8 cellular contexts compared by ENCODE assay signal in genomic region chr12:6199531-6200265, GRCh38. TPM values are rescaled to one million over a fixed set of nuclear protein-coding genes. Genes with fewer than 3 reads are reported as not detected.
DNase-seq lines count a peak whose midpoint lies in the region; ATAC-seq, FAIRE-seq and TF ChIP-seq lines count a peak whose summit lies in the region.

No MANE protein-coding gene starts in this region.

- H3K36me3 ChIP-seq in keratinocyte (ENCODE audit: control insufficient read depth in 2 of 2, extremely low read depth in 1 of 2, insufficient read depth in 2 of 2, low read length in 2 of 2) (peaks cover 4 to 27% of the 10 kb centered on the region in 2 experiments), subcutaneous abdominal adipose tissue (ENCODE audit: control insufficient read depth in 5 of 5, insufficient read depth in 5 of 5, low read length in 5 of 5) (no peaks in the 10 kb centered on the region)

- in situ Hi-C loops in astrocyte of the cerebellum (cut with HindIII; ENCODE audit: low sequenced_read_pairs) = loop anchor here (5.0 kb wide), 1 partner anchor 43 kb away; no protein-coding TSS in a partner anchor

- no peaks in the 10 kb centered on the region for H3K36me3 Mint-ChIP-seq in stimulated activated naive CD8-positive, alpha-beta T cell treated with anti-CD3 and anti-CD28 coated beads, Interleukin-15, Interleukin-2, amounts not matched to agents 100 ng/mL and 50 ng/mL, for 24 hours (ENCODE audit: low read depth)

- H3K4me1 ChIP-seq in keratinocyte (ENCODE audit: control insufficient read depth, extremely low read depth, insufficient read depth, low read length) (peaks cover 51% of the 10 kb centered on the region), subcutaneous abdominal adipose tissue (ENCODE audit: control insufficient read depth in 5 of 5, insufficient read depth in 5 of 5, low read length in 5 of 5) (peaks cover 5 to 47% (median 43%) of the 10 kb centered on the region in 5 donors)

- no peaks in the 10 kb centered on the region for H3K9me3 Mint-ChIP-seq in stimulated activated naive CD8-positive, alpha-beta T cell treated with anti-CD3 and anti-CD28 coated beads, Interleukin-15, Interleukin-2, amounts not matched to agents 100 ng/mL and 50 ng/mL, for 24 hours

- dilution Hi-C loops in keratinocyte (cut with MboI; ENCODE audit: extremely low pct_ligation_motif_present, low sequenced_read_pairs) = no loop called here

- peak; percentile 36 for FAIRE-seq in keratinocyte (lab: Jason Lieb, UNC)

- peaks cover 6% of the 10 kb centered on the region for H3K9me1 ChIP-seq in keratinocyte (ENCODE audit: control insufficient read depth, extremely low read depth, insufficient read depth, low read length)

- H3K9ac ChIP-seq in keratinocyte (ENCODE audit: control insufficient read depth, extremely low read depth, insufficient read depth, low read length) = peak overlapping the region; percentile 94
- H3K9ac ChIP-seq in subcutaneous abdominal adipose tissue (ENCODE audit: low read length in 5 of 5) = peak overlapping the region in 4 of 5 donors; percentile 38 to 69 (median 60)

- DNase-seq in stimulated activated naive CD8-positive, alpha-beta T cell treated with anti-CD3 and anti-CD28 coated beads, Interleukin-15, Interleukin-2, amounts not matched to agents 100 U/mL and 50 U/mL, for 24 hours = no peak
- DNase-seq in astrocyte of the cerebellum (ENCODE audit: low read depth) (no peak), keratinocyte (ENCODE audit: low read depth, low spot score) (no peak), NCI-H2196 (lab: John Stamatoyannopoulos, UW; ENCODE audit: unreplicated experiment) (no peak)

- H3K79me2 ChIP-seq in keratinocyte (ENCODE audit: control insufficient read depth, insufficient read depth, low read length) = peaks cover 45% of the 10 kb centered on the region

- H3K27ac ChIP-seq in keratinocyte (ENCODE audit: control insufficient read depth, insufficient read depth, low read length) = peak overlapping the region; percentile 74
- H3K27ac ChIP-seq in subcutaneous abdominal adipose tissue (ENCODE audit: low read depth, low read length) = peak overlapping the region; percentile 37

- H3K4me2 ChIP-seq in keratinocyte (ENCODE audit: control insufficient read depth, extremely low read depth, insufficient read depth, low read depth, low read length) = peak overlapping the region; percentile 42

- no peaks in the 10 kb centered on the region for H3K27me3 ChIP-seq in keratinocyte (ENCODE audit: control insufficient read depth, extremely low read depth, insufficient read depth, low read length)
- peaks cover 0 to 24% (median 2%) of the 10 kb centered on the region in 5 donors for H3K27me3 ChIP-seq in subcutaneous abdominal adipose tissue (ENCODE audit: control insufficient read depth in 5 of 5, insufficient read depth in 4 of 5, low read length in 5 of 5)

- H3K4me1 Mint-ChIP-seq in stimulated activated naive CD8-positive, alpha-beta T cell treated with anti-CD3 and anti-CD28 coated beads, Interleukin-15, Interleukin-2, amounts not matched to agents 100 ng/mL and 50 ng/mL, for 24 hours (ENCODE audit: low read depth) = peaks cover 32% of the 10 kb centered on the region

- peak overlapping the region; percentile 53 for H3K4me3 Mint-ChIP-seq in stimulated activated naive CD8-positive, alpha-beta T cell treated with anti-CD3 and anti-CD28 coated beads, Interleukin-15, Interleukin-2, amounts not matched to agents 100 ng/mL and 50 ng/mL, for 24 hours

- H3K4me3 ChIP-seq in astrocyte of the cerebellum (ENCODE audit: low read depth, low read length) (peak overlapping the region; percentile 65), keratinocyte (ENCODE audit: control insufficient read depth in 2 of 3, extremely low read depth in 1 of 3, insufficient read depth in 2 of 3, low read depth in 1 of 3, low read length in 3 of 3) (peak overlapping the region; percentile 41 to 91 (median 49)), subcutaneous abdominal adipose tissue (ENCODE audit: low read depth in 1 of 5, low read length in 5 of 5) (peak overlapping the region; percentile 59 to 77 (median 59))

- H4K20me1 ChIP-seq in keratinocyte (ENCODE audit: control insufficient read depth, extremely low read depth, insufficient read depth, low read length) = peaks cover 19% of the 10 kb centered on the region

- ATAC-seq in stimulated activated naive CD8-positive, alpha-beta T cell treated with anti-CD3 and anti-CD28 coated beads, Interleukin-15, Interleukin-2, amounts not matched to agents 100 U/mL and 50 U/mL, for 24 hours = no peak
- ATAC-seq in GM18517 (IDR thresholded peaks at IDR 0.05; ENCODE audit: unreplicated experiment) (no peak), HG02981 (IDR thresholded peaks at IDR 0.05; ENCODE audit: unreplicated experiment) (no peak)

- H3K9me3 ChIP-seq in keratinocyte (ENCODE audit: control insufficient read depth, low read depth, low read length) = no peaks in the 10 kb centered on the region
- H3K9me3 ChIP-seq in subcutaneous abdominal adipose tissue (ENCODE audit: control insufficient read depth in 5 of 5, low read length in 5 of 5) = no peaks in the 10 kb centered on the region

- H2AFZ ChIP-seq in keratinocyte (ENCODE audit: control insufficient read depth, low read length) = peak overlapping the region; percentile 73

- no peak for TF ChIP-seq CTCF in astrocyte of the cerebellum (IDR thresholded peaks at IDR 0.05; ENCODE audit: low read depth, low read length, missing control alignments)
- TF ChIP-seq CTCF in keratinocyte (optimal IDR thresholded peaks at IDR 0.05 in 1 of 3, IDR thresholded peaks at IDR 0.05 in 1 of 3, conservative IDR thresholded peaks at IDR 0.05 in 1 of 3; ENCODE audit: extremely low read depth in 1 of 3, insufficient read depth in 2 of 3, low read length in 3 of 3) = no peak

- H3K27me3 Mint-ChIP-seq in stimulated activated naive CD8-positive, alpha-beta T cell treated with anti-CD3 and anti-CD28 coated beads, Interleukin-15, Interleukin-2, amounts not matched to agents 100 ng/mL and 50 ng/mL, for 24 hours = peaks cover 43% of the 10 kb centered on the region

- no peak overlapping the region for H3K27ac Mint-ChIP-seq in stimulated activated naive CD8-positive, alpha-beta T cell treated with anti-CD3 and anti-CD28 coated beads, Interleukin-15, Interleukin-2, amounts not matched to agents 100 ng/mL and 50 ng/mL, for 24 hours

RNA-seq across cellular contexts. Expression of gene CD9, which starts 0.5 kb away (rescaled TPM):
- polyA plus RNA-seq in keratinocyte = 922 to 1,166 TPM (median 1,084 TPM) in 3 replicates
- polyA plus RNA-seq in keratinocyte (2011; ENCODE audit: low read depth) = 172 TPM
- 591 and 749 TPM in 2 replicates for polyA plus RNA-seq in keratinocyte (2011; cell fraction: cytosol; rRNA removed)
- polyA plus RNA-seq in keratinocyte (2011; cell fraction: nucleus; rRNA removed) = 1,144 and 1,488 TPM in 2 replicates
- 605 and 776 TPM in 2 replicates for polyA plus RNA-seq in keratinocyte (2012; ENCODE audit: low replicate concordance)
- 431 to 802 TPM (median 750 TPM) in 3 replicates for polyA minus RNA-seq in keratinocyte
- polyA minus RNA-seq in keratinocyte (2011; cell fraction: cytosol; rRNA and poly(A)+ RNA removed) = 467 TPM
- 442 and 537 TPM in 2 replicates for polyA minus RNA-seq in keratinocyte (2011; cell fraction: nucleus; rRNA and poly(A)+ RNA removed)
